6 cellular contexts compared by ENCODE assay signal in genomic region chr9:135384815-135385405, GRCh38.
DNase-seq lines count a peak whose midpoint lies in the region; ATAC-seq, FAIRE-seq and TF ChIP-seq lines count a peak whose summit lies in the region.
"Not testable (repeated sequence)": the region's sequence is repeated elsewhere in the genome, so short reads cannot be mapped to it uniquely, and the experiment has no call there.

No MANE protein-coding gene starts in this region.

- FAIRE-seq in K562 (lab: Jason Lieb, UNC): not testable (repeated sequence)

- H3K27ac Mint-ChIP-seq in activated CD4-positive, alpha-beta memory T cell treated with anti-CD3 and anti-CD28 coated beads, Interleukin-2, amount 10 ng/mL, durations not matched to agents 7 days and 5 days: peak overlapping the region; percentile 18
- H3K27ac Mint-ChIP-seq in activated CD8-positive, alpha-beta memory T cell treated with anti-CD3 and anti-CD28 coated beads, Interleukin-2, amount 10 ng/mL, durations not matched to agents 7 days and 5 days: peak overlapping the region; percentile 45
- H3K27ac Mint-ChIP-seq in activated naive CD8-positive, alpha-beta T cell treated with anti-CD3 and anti-CD28 coated beads, Interleukin-2, amount 10 ng/mL, durations not matched to agents 7 days and 5 days: peak overlapping the region; percentile 2
- peak overlapping the region; percentile 15 for H3K27ac Mint-ChIP-seq in stimulated activated naive B cell treated with anti-CD40 and anti-IgM and Interleukin-4, amounts not matched to agents 10 μg/mL and 1 μg/mL and 100 μg/mL, for 72 hours

- in situ Hi-C loops in K562 (cut with MboI): not testable (repeated sequence)

- not testable (repeated sequence) for H4K20me1 ChIP-seq in K562 (replicated peaks; ENCODE audit: control insufficient read depth, insufficient read depth, low read length); neural cell (ENCODE audit: insufficient read depth)

- H3K9ac ChIP-seq in K562 (ENCODE audit: insufficient read depth in 1 of 2, low read depth in 2 of 2, low read length in 2 of 2); neural cell (ENCODE audit: low read length): not testable (repeated sequence)

- not testable (repeated sequence) for H3K9me3 Mint-ChIP-seq in activated CD4-positive, alpha-beta memory T cell treated with anti-CD3 and anti-CD28 coated beads, Interleukin-2, amount 10 ng/mL, durations not matched to agents 7 days and 5 days; activated CD8-positive, alpha-beta memory T cell treated with anti-CD3 and anti-CD28 coated beads, Interleukin-2, amount 10 ng/mL, durations not matched to agents 7 days and 5 days (ENCODE audit: low read depth); activated naive CD8-positive, alpha-beta T cell treated with anti-CD3 and anti-CD28 coated beads, Interleukin-2, amount 10 ng/mL, durations not matched to agents 7 days and 5 days; stimulated activated naive B cell treated with anti-CD40 and anti-IgM and Interleukin-4, amounts not matched to agents 10 μg/mL and 1 μg/mL and 100 μg/mL, for 72 hours

- WGBS in K562 (ENCODE audit: insufficient coverage, low coverage, missing lambda C conversion rate): 5% methylated on average over 7 of the region's 7 CpGs

- not testable (repeated sequence) for H3F3A ChIP-seq in neural cell (ENCODE audit: insufficient read depth, low read length, poor library complexity, severe bottlenecking)

- not testable (repeated sequence) for H2AFZ ChIP-seq in K562 (ENCODE audit: low read depth, low read length); neural cell (ENCODE audit: low read depth, low read length)

- TF ChIP-seq CTCF in K562 (IDR thresholded peaks at IDR 0.05 in 2 of 3, conservative IDR thresholded peaks at IDR 0.05 in 1 of 3; ENCODE audit: insufficient read depth in 2 of 3, low read depth in 1 of 3, low read length in 3 of 3); neural cell (IDR thresholded peaks at IDR 0.05; ENCODE audit: poor library complexity, severe bottlenecking): not testable (repeated sequence)

- H3K36me3 ChIP-seq in K562 (ENCODE audit: control insufficient read depth, insufficient read depth, low read length); neural cell (ENCODE audit: insufficient read depth, low read length): not testable (repeated sequence)

- H3K27me3 ChIP-seq in K562 (ENCODE audit: control insufficient read depth in 2 of 2, insufficient read depth in 2 of 2, low read length in 2 of 2): peaks cover 4 to 52% of the 10 kb centered on the region in 2 experiments; a peak in 3 of 5 replicates
- H3K27me3 ChIP-seq in neural cell (ENCODE audit: insufficient read depth, low read depth, low read length): not testable (repeated sequence)

- TF ChIP-seq RAD21 in K562 (CRISPR knock-in tag; conservative IDR thresholded peaks at IDR 0.05 in 1 of 2, IDR thresholded peaks at IDR 0.05 in 1 of 2); neural cell (conservative IDR thresholded peaks at IDR 0.05): not testable (repeated sequence)

- TF ChIP-seq EP300 in K562 (IDR thresholded peaks at IDR 0.05; ENCODE audit: low read length); neural cell (conservative IDR thresholded peaks at IDR 0.05; ENCODE audit: poor library complexity, severe bottlenecking): not testable (repeated sequence)

- H3K4me2 ChIP-seq in K562 (ENCODE audit: insufficient read depth, low read length); neural cell (ENCODE audit: low read length): not testable (repeated sequence)

- not testable (repeated sequence) for H3K27ac ChIP-seq in K562 (ENCODE audit: extremely low read depth, low read depth, low read length); neural cell (ENCODE audit: low read length)

- not testable (repeated sequence) for H3K27me3 Mint-ChIP-seq in activated CD4-positive, alpha-beta memory T cell treated with anti-CD3 and anti-CD28 coated beads, Interleukin-2, amount 10 ng/mL, durations not matched to agents 7 days and 5 days; activated CD8-positive, alpha-beta memory T cell treated with anti-CD3 and anti-CD28 coated beads, Interleukin-2, amount 10 ng/mL, durations not matched to agents 7 days and 5 days; activated naive CD8-positive, alpha-beta T cell treated with anti-CD3 and anti-CD28 coated beads, Interleukin-2, amount 10 ng/mL, durations not matched to agents 7 days and 5 days
- peaks cover 7 to 10% of the 10 kb centered on the region in 2 donors for H3K27me3 Mint-ChIP-seq in stimulated activated naive B cell treated with anti-CD40 and anti-IgM and Interleukin-4, amounts not matched to agents 10 μg/mL and 1 μg/mL and 100 μg/mL, for 72 hours

- not testable (repeated sequence) for H3K79me2 ChIP-seq in K562 (ENCODE audit: control insufficient read depth, insufficient read depth, low read length); neural cell (replicated peaks; ENCODE audit: insufficient read depth, low read length)

- not testable (repeated sequence) for BruUV-seq in K562 (replicated peaks; lab: Mats Ljungman, UMichigan)

- H3K9me3 ChIP-seq in K562 (replicated peaks; ENCODE audit: control insufficient read depth, insufficient read depth, low read depth, low read length); neural cell (ENCODE audit: low read length): not testable (repeated sequence)

- not testable (repeated sequence) for DNase-seq in activated CD4-positive, alpha-beta memory T cell treated with anti-CD3 and anti-CD28 coated beads, Interleukin-2, amount 10 ng/mL, durations not matched to agents 7 days and 5 days; activated CD8-positive, alpha-beta memory T cell treated with anti-CD3 and anti-CD28 coated beads, Interleukin-2, amount 10 ng/mL, durations not matched to agents 7 days and 5 days; activated naive CD8-positive, alpha-beta T cell treated with anti-CD3 and anti-CD28 coated beads, Interleukin-2, amount 10 ng/mL, durations not matched to agents 7 days and 5 days; K562 (ENCODE audit: extremely low read depth in 1 of 4, low spot score in 3 of 4); stimulated activated naive B cell treated with anti-CD40 and anti-IgM and Interleukin-4, amounts not matched to agents 10 μg/mL and 1 μg/mL and 100 μg/mL, for 72 hours

- H3K4me1 Mint-ChIP-seq in activated CD4-positive, alpha-beta memory T cell treated with anti-CD3 and anti-CD28 coated beads, Interleukin-2, amount 10 ng/mL, durations not matched to agents 7 days and 5 days; activated CD8-positive, alpha-beta memory T cell treated with anti-CD3 and anti-CD28 coated beads, Interleukin-2, amount 10 ng/mL, durations not matched to agents 7 days and 5 days; activated naive CD8-positive, alpha-beta T cell treated with anti-CD3 and anti-CD28 coated beads, Interleukin-2, amount 10 ng/mL, durations not matched to agents 7 days and 5 days; stimulated activated naive B cell treated with anti-CD40 and anti-IgM and Interleukin-4, amounts not matched to agents 10 μg/mL and 1 μg/mL and 100 μg/mL, for 72 hours: not testable (repeated sequence)

- H3K4me3 ChIP-seq in K562; neural cell (ENCODE audit: low read length): not testable (repeated sequence)

- H3K36me3 Mint-ChIP-seq in activated CD4-positive, alpha-beta memory T cell treated with anti-CD3 and anti-CD28 coated beads, Interleukin-2, amount 10 ng/mL, durations not matched to agents 7 days and 5 days (ENCODE audit: low read depth); activated CD8-positive, alpha-beta memory T cell treated with anti-CD3 and anti-CD28 coated beads, Interleukin-2, amount 10 ng/mL, durations not matched to agents 7 days and 5 days; activated naive CD8-positive, alpha-beta T cell treated with anti-CD3 and anti-CD28 coated beads, Interleukin-2, amount 10 ng/mL, durations not matched to agents 7 days and 5 days; stimulated activated naive B cell treated with anti-CD40 and anti-IgM and Interleukin-4, amounts not matched to agents 10 μg/mL and 1 μg/mL and 100 μg/mL, for 72 hours: not testable (repeated sequence)

- H3K9me2 ChIP-seq in neural cell (ENCODE audit: insufficient read depth, low read length): not testable (repeated sequence)

- intact Hi-C loops in K562 (cut with micrococcal nuclease): not testable (repeated sequence)

- H3K9me1 ChIP-seq in K562 (ENCODE audit: control insufficient read depth, insufficient read depth, low read length): not testable (repeated sequence)

- ATAC-seq in activated CD8-positive, alpha-beta memory T cell treated with anti-CD3 and anti-CD28 coated beads, Interleukin-2, amount 10 ng/mL, durations not matched to agents 7 days and 5 days; activated naive CD8-positive, alpha-beta T cell treated with anti-CD3 and anti-CD28 coated beads, Interleukin-2, amount 10 ng/mL, durations not matched to agents 7 days and 5 days (ENCODE audit: low read depth); K562; stimulated activated naive B cell treated with anti-CD40 and anti-IgM and Interleukin-4, amounts not matched to agents 10 μg/mL and 1 μg/mL and 100 μg/mL, for 72 hours (replicated peaks): not testable (repeated sequence)

- POLR2A ChIA-PET in activated CD4-positive, alpha-beta memory T cell treated with anti-CD3 and anti-CD28 coated beads, Interleukin-2, amount 10 ng/mL, durations not matched to agents 7 days and 5 days (lab: Charles Lee); activated naive CD8-positive, alpha-beta T cell treated with anti-CD3 and anti-CD28 coated beads, Interleukin-2, amount 10 ng/mL, durations not matched to agents 7 days and 5 days (lab: Charles Lee); K562 (lab: Yijun Ruan, JAX): not testable (repeated sequence)

- H3K4me1 ChIP-seq in K562 (replicated peaks in 1 of 2; ENCODE audit: control insufficient read depth in 2 of 2, insufficient read depth in 2 of 2, low read length in 2 of 2): not testable (repeated sequence)

- H3K4me3 Mint-ChIP-seq in activated CD4-positive, alpha-beta memory T cell treated with anti-CD3 and anti-CD28 coated beads, Interleukin-2, amount 10 ng/mL, durations not matched to agents 7 days and 5 days; activated naive CD8-positive, alpha-beta T cell treated with anti-CD3 and anti-CD28 coated beads, Interleukin-2, amount 10 ng/mL, durations not matched to agents 7 days and 5 days; stimulated activated naive B cell treated with anti-CD40 and anti-IgM and Interleukin-4, amounts not matched to agents 10 μg/mL and 1 μg/mL and 100 μg/mL, for 72 hours: not testable (repeated sequence)
- peak overlapping the region; percentile 2 for H3K4me3 Mint-ChIP-seq in activated CD8-positive, alpha-beta memory T cell treated with anti-CD3 and anti-CD28 coated beads, Interleukin-2, amount 10 ng/mL, durations not matched to agents 7 days and 5 days

- CTCF ChIA-PET in activated CD4-positive, alpha-beta memory T cell treated with anti-CD3 and anti-CD28 coated beads, Interleukin-2, amount 10 ng/mL, durations not matched to agents 7 days and 5 days (lab: Charles Lee); activated CD8-positive, alpha-beta memory T cell treated with anti-CD3 and anti-CD28 coated beads, Interleukin-2, amount 10 ng/mL, durations not matched to agents 7 days and 5 days (lab: Charles Lee); K562 (lab: Yijun Ruan, JAX; ENCODE audit: low intra/inter-chr PET ratio): not testable (repeated sequence)

- TF ChIP-seq POLR2A in K562 (conservative IDR thresholded peaks at IDR 0.05): not testable (repeated sequence)
